ENCODE assay signal across 30 cellular contexts in the genomic region with DNA sequence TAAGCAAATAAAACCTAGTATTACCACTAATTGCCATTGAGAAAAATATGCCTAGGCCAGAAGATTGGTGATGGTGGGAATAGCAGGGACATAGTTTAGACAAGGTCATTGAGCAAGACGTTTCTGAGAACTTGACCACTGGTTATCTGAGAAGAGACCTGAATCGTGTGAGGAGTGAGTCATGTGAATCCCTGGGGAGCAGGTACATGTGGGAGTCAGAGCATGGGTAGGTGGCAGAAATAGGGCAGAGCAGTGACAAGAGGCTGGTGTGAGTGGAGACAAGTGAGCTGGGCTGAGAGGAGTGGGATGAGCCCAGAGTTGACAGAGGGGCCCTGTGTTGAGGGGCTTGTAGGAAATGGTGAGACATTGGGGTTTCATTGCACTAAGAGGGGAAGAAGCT. TPM values are rescaled to one million over a fixed set of nuclear protein-coding genes. Genes with fewer than 3 reads are reported as not detected.
DNase-seq lines count a peak whose midpoint lies in the region; ATAC-seq, FAIRE-seq and TF ChIP-seq lines count a peak whose summit lies in the region.
"Had no signal": no experiment of that assay in that cellular context is flagged by ENCODE, and none has a peak within 500 bp of the region (broad histone marks: within the 10 kb centered on the region; RNA-seq: fewer than 3 reads in every experiment).

No MANE protein-coding gene starts in this region.

- TF ChIP-seq EP300 in HepG2 (IDR thresholded peaks at IDR 0.05; ENCODE audit: low read depth in 2 of 2, low read length in 2 of 2) = no peak
- TF ChIP-seq EP300 in HepG2 (CRISPR knock-in tag; IDR thresholded peaks at IDR 0.05; ENCODE audit: borderline replicate concordance) = no peak
- no peak for TF ChIP-seq EP300 in K562 (IDR thresholded peaks at IDR 0.05; ENCODE audit: low read length)

- peaks cover 0 to 1% of the 10 kb centered on the region in 2 experiments; a peak in 3 of 5 replicates for H3K36me3 ChIP-seq in HepG2 (replicated peaks in 1 of 2; ENCODE audit: control insufficient read depth in 1 of 2, insufficient read depth in 2 of 2, low read length in 2 of 2)
- H3K36me3 ChIP-seq in right lobe of liver = peaks cover 0 to 16% (median 11%) of the 10 kb centered on the region in 4 donors
- peaks cover 12% of the 10 kb centered on the region; the same call in 1 of the 3 replicates for H3K36me3 ChIP-seq in K562 (ENCODE audit: control insufficient read depth, insufficient read depth, low read length)
- H3K36me3 ChIP-seq: uterus had no signal

- CTCF ChIA-PET in HepG2 (lab: Yijun Ruan, JAX; ENCODE audit: low intra/inter-chr PET ratio, low total read pairs) = no interaction called here
- CTCF ChIA-PET in K562 (lab: Yijun Ruan, JAX; ENCODE audit: low intra/inter-chr PET ratio) = no interaction called here
- CTCF ChIA-PET in RWPE1 (lab: Yijun Ruan, JAX) = no interaction called here

- no peak for TF ChIP-seq RAD21 in HepG2 (CRISPR knock-in tag; IDR thresholded peaks at IDR 0.05)
- TF ChIP-seq RAD21 in K562 (CRISPR knock-in tag; conservative IDR thresholded peaks at IDR 0.05 in 1 of 2, IDR thresholded peaks at IDR 0.05 in 1 of 2) = no peak

- TF ChIP-seq CTCF in HepG2 (CRISPR knock-in tag; IDR thresholded peaks at IDR 0.05) (no peak), right lobe of liver (IDR thresholded peaks at IDR 0.05) (no peak), K562 (IDR thresholded peaks at IDR 0.05 in 2 of 3, conservative IDR thresholded peaks at IDR 0.05 in 1 of 3; ENCODE audit: insufficient read depth in 2 of 3, low read depth in 1 of 3, low read length in 3 of 3) (no peak), RWPE1 (conservative IDR thresholded peaks at IDR 0.05; ENCODE audit: low read depth) (no peak)

- DNase-seq in HepG2 (ENCODE audit: low spot score) = no peak
- no peak for DNase-seq in right lobe of liver
- peak in 1 of 4 experiments; percentile 28 for DNase-seq in K562 (ENCODE audit: extremely low read depth in 1 of 4, low spot score in 3 of 4)
- DNase-seq in left colon = no peak
- DNase-seq in NCI-H1694 (lab: John Stamatoyannopoulos, UW) = no peak
- DNase-seq in midbrain (lab: John Stamatoyannopoulos, UW) = no peak
- no peak for DNase-seq in RWPE1 (ENCODE audit: low spot score)
- DNase-seq: activated CD4-positive, alpha-beta memory T cell treated with anti-CD3 and anti-CD28 coated beads, Interleukin-2, amount 10 ng/mL, durations not matched to agents 7 days and 5 days; activated CD4-positive, CD25-positive, alpha-beta regulatory T cell treated with anti-CD3 and anti-CD28 coated beads, Interleukin-2, amount 50 U/mL, for 72 hours; activated CD8-positive, alpha-beta memory T cell treated with anti-CD3 and anti-CD28 coated beads, Interleukin-2, amount 50 U/mL, for 48 hours; activated naive CD4-positive, alpha-beta T cell treated with Interleukin-2 at 50 U/mL for 16 hours; body of pancreas; GOT3; hypothalamus; KG1; NCI-H1417 treated with DMSO at 0.1 percent for 48 hours; NCI-H82; right cardiac atrium; spleen; stimulated activated CD4-positive, alpha-beta T cell treated with anti-CD3 and anti-CD28 coated beads, Interleukin-2, amount 100 ng/mL, for 24 hours; stomach; uterus had no signal

- H3K79me2 ChIP-seq in HepG2 (ENCODE audit: insufficient read depth, low read length) (no peaks in the 10 kb centered on the region), K562 (ENCODE audit: control insufficient read depth, insufficient read depth, low read length) (no peaks in the 10 kb centered on the region)

- H4K20me1 ChIP-seq in HepG2 (ENCODE audit: insufficient read depth, low read length) (peaks cover 2% of the 10 kb centered on the region; the same call in 1 of the 2 replicates), K562 (replicated peaks; ENCODE audit: control insufficient read depth, insufficient read depth, low read length) (no peaks in the 10 kb centered on the region)

- TF ChIP-seq POLR2A in HepG2 (IDR thresholded peaks at IDR 0.05; ENCODE audit: insufficient read depth in 1 of 2, low read depth in 2 of 2, low read length in 2 of 2) (no peak), right lobe of liver (IDR thresholded peaks at IDR 0.05) (no peak), K562 (conservative IDR thresholded peaks at IDR 0.05) (no peak)

- no peaks in the 10 kb centered on the region for H3K9me1 ChIP-seq in K562 (ENCODE audit: control insufficient read depth, insufficient read depth, low read length)

- H3K9ac ChIP-seq in HepG2 (ENCODE audit: insufficient read depth, low read depth, low read length) (no peak overlapping the region), K562 (ENCODE audit: insufficient read depth in 1 of 2, low read depth in 2 of 2, low read length in 2 of 2) (no peak overlapping the region; a peak in 1 of 4 replicates)

- ATAC-seq in HepG2 = no peak
- no peak for ATAC-seq in right lobe of liver
- no peak for ATAC-seq in K562
- ATAC-seq in left colon = peak; percentile 11
- no peak for ATAC-seq in GM18873 (IDR thresholded peaks at IDR 0.05; ENCODE audit: low FRiP score, unreplicated experiment)
- ATAC-seq: A549, body of pancreas, left lobe of liver had no signal

- intact Hi-C loops in HepG2 (cut with micrococcal nuclease; ENCODE audit: unreplicated experiment) = no loop called here
- intact Hi-C loops in right lobe of liver (cut with DNase I) = no loop called here
- intact Hi-C loops in K562 (cut with micrococcal nuclease) = no loop called here
- intact Hi-C loops in left colon (cut with DNase I, micrococcal nuclease) = no loop called here

- no peak for FAIRE-seq in HepG2 (lab: Jason Lieb, UNC)
- no peak for FAIRE-seq in K562 (lab: Jason Lieb, UNC)
- FAIRE-seq: A549, D721Med, GM18507, HTR-8/SVneo, TTC549 had no signal

- no peaks in the 10 kb centered on the region for H3K27me3 ChIP-seq in HepG2 (ENCODE audit: control insufficient read depth in 1 of 2, insufficient read depth in 2 of 2, low read length in 2 of 2)
- no peaks in the 10 kb centered on the region for H3K27me3 ChIP-seq in right lobe of liver
- H3K27me3 ChIP-seq in K562 (ENCODE audit: control insufficient read depth in 2 of 2, insufficient read depth in 2 of 2, low read length in 2 of 2) = peaks cover 0 to 14% of the 10 kb centered on the region in 2 experiments; a peak in 2 of 5 replicates
- H3K27me3 ChIP-seq: body of pancreas, spleen, stomach, uterus had no signal

- 32% methylated on average over 2 of the region's 2 CpGs for WGBS in HepG2 (ENCODE audit: low lambda C conversion rate)
- WGBS in right lobe of liver (ENCODE audit: insufficient coverage, low coverage, low lambda C conversion rate, missing lambda C conversion rate) = 28% methylated on average over 2 of the region's 2 CpGs
- WGBS in K562 (ENCODE audit: insufficient coverage, low coverage, missing lambda C conversion rate) = 2% methylated on average over 2 of the region's 2 CpGs

- H2AFZ ChIP-seq in HepG2 (ENCODE audit: low read length) (no peak overlapping the region), K562 (ENCODE audit: low read depth, low read length) (no peak overlapping the region)

- H3K4me2 ChIP-seq in HepG2 (ENCODE audit: low read depth, low read length) (no peak overlapping the region), K562 (ENCODE audit: insufficient read depth, low read length) (no peak overlapping the region)
- H3K4me2 ChIP-seq: A549 had no signal

- no peak overlapping the region for H3K27ac ChIP-seq in HepG2 (ENCODE audit: extremely low read length, insufficient read depth, low read length)
- no peak overlapping the region for H3K27ac ChIP-seq in right lobe of liver
- H3K27ac ChIP-seq in K562 (ENCODE audit: extremely low read depth, low read depth, low read length) = no peak overlapping the region
- H3K27ac ChIP-seq in RWPE1 = no peak overlapping the region
- H3K27ac ChIP-seq: A549, body of pancreas, SK-N-MC, spleen, stomach, uterus had no signal

- in situ Hi-C loops in HepG2 (cut with HindIII; ENCODE audit: extremely low pct_ligation_motif_present, low pct_unique_long_range_greater_than_20kb) (no loop called here), K562 (cut with MboI) (no loop called here)

- no TSS peak for BruUV-seq in HepG2 (replicated peaks; lab: Mats Ljungman, UMichigan)
- BruUV-seq in K562 (replicated peaks; lab: Mats Ljungman, UMichigan) = no TSS peak

- no peaks in the 10 kb centered on the region for H3K9me3 ChIP-seq in HepG2 (ENCODE audit: low read length)
- H3K9me3 ChIP-seq in right lobe of liver = no peaks in the 10 kb centered on the region
- H3K9me3 ChIP-seq in K562 (replicated peaks; ENCODE audit: control insufficient read depth, insufficient read depth, low read depth, low read length) = no peaks in the 10 kb centered on the region
- H3K9me3 ChIP-seq: A549, body of pancreas, stomach, uterus had no signal

- POLR2A ChIA-PET in HepG2 (lab: Yijun Ruan, JAX) = no interaction called here
- POLR2A ChIA-PET in K562 (lab: Yijun Ruan, JAX) = interaction anchor here (0.8 kb wide), 1 partner anchor 12 kb away, joined by 3 read pairs; no protein-coding TSS in a partner anchor
- POLR2A ChIA-PET in RWPE1 (lab: Yijun Ruan, JAX; ENCODE audit: low non-redundant PET) = no interaction called here

- no peak overlapping the region for H3K4me3 ChIP-seq in HepG2 (replicated peaks in 1 of 3; ENCODE audit: insufficient read depth in 1 of 3, low read depth in 2 of 3, low read length in 3 of 3)
- no peak overlapping the region for H3K4me3 ChIP-seq in right lobe of liver
- no peak overlapping the region for H3K4me3 ChIP-seq in K562
- H3K4me3 ChIP-seq: A549, body of pancreas, SK-N-MC, spleen, stomach, uterus had no signal

- peaks cover 2% of the 10 kb centered on the region for H3K4me1 ChIP-seq in HepG2 (ENCODE audit: insufficient read depth, low read length)
- no peaks in the 10 kb centered on the region for H3K4me1 ChIP-seq in right lobe of liver
- H3K4me1 ChIP-seq in K562 (replicated peaks in 1 of 2; ENCODE audit: control insufficient read depth in 2 of 2, insufficient read depth in 2 of 2, low read length in 2 of 2) = peaks cover 0 to 5% of the 10 kb centered on the region in 2 experiments; a peak in 3 of 5 replicates
- H3K4me1 ChIP-seq: A549, body of pancreas, uterus had no signal

RNA-seq across cellular contexts. Expression of gene MICA, which starts 16.4 kb away (rescaled TPM):
- 20.5 and 38.1 TPM in 2 replicates for total RNA-seq in HepG2 (2016; rRNA removed; fragmentation: Illumina TruSeq; extraction: Trizol)
- total RNA-seq in HepG2 (2016; cell fraction: cytosol; rRNA removed; fragmentation: Illumina TruSeq; extraction: Trizol; ENCODE audit: low read depth) = 12.0 and 12.9 TPM in 2 replicates
- 20.8 and 39.1 TPM in 2 replicates for total RNA-seq in HepG2 (2016; cell fraction: insoluble cytoplasmic fraction; rRNA removed; fragmentation: Illumina TruSeq; extraction: Trizol)
- total RNA-seq in HepG2 (2016; cell fraction: membrane; rRNA removed; fragmentation: Illumina TruSeq; extraction: Trizol) = 19.5 and 19.6 TPM in 2 replicates
- total RNA-seq in HepG2 (2016; cell fraction: nucleus; rRNA removed; fragmentation: Illumina TruSeq; extraction: Trizol) = 32.4 and 40.0 TPM in 2 replicates
- polyA plus RNA-seq in HepG2 (2011; rRNA removed) = 21.6 and 29.3 TPM in 2 replicates
- polyA plus RNA-seq in HepG2 (2011; cell fraction: cytosol; rRNA removed) = 28.9 and 34.6 TPM in 2 replicates
- polyA plus RNA-seq in HepG2 (2011; cell fraction: nucleus; rRNA removed) = 28.9 and 39.2 TPM in 2 replicates
- 19.3 and 38.6 TPM in 2 replicates for polyA plus RNA-seq in HepG2 (2012)
- 9.5 TPM in 2 replicates for polyA plus RNA-seq in HepG2 (2016; cell fraction: cytosol; fragmentation: Illumina TruSeq; extraction: Trizol; ENCODE audit: low read depth)
- 17.8 and 18.4 TPM in 2 replicates for polyA plus RNA-seq in HepG2 (2016; cell fraction: insoluble cytoplasmic fraction; fragmentation: Illumina TruSeq; extraction: Trizol; ENCODE audit: low read depth)
- polyA plus RNA-seq in HepG2 (2016; cell fraction: membrane; fragmentation: Illumina TruSeq; extraction: Trizol; ENCODE audit: low read depth) = 13.7 and 14.7 TPM in 2 replicates
- polyA plus RNA-seq in HepG2 (2016; cell fraction: nucleus; fragmentation: Illumina TruSeq; extraction: Trizol; ENCODE audit: insufficient read depth, low read depth) = 58.2 and 58.4 TPM in 2 replicates
- 22.9 and 58.3 TPM in 2 replicates for polyA minus RNA-seq in HepG2 (2011; rRNA and poly(A)+ RNA removed; ENCODE audit: low replicate concordance)
- polyA minus RNA-seq in HepG2 (2011; cell fraction: cytosol; rRNA and poly(A)+ RNA removed) = 11.5 and 17.3 TPM in 2 replicates
- 10.6 and 18.5 TPM in 2 replicates for polyA minus RNA-seq in HepG2 (2011; cell fraction: nucleus; rRNA and poly(A)+ RNA removed)
- total RNA-seq in right lobe of liver = 10 to 100 TPM in 1 of 6 experiments, 1 to 10 TPM in 5; 2.5 to 10.9 (median 6.1) TPM
- 35.0 and 75.6 TPM in 2 replicates for total RNA-seq in K562 (2011; cell fraction: chromatin; rRNA removed; ENCODE audit: low replicate concordance)
- 77.2 and 77.4 TPM in 2 replicates for total RNA-seq in K562 (2011; cell fraction: nucleolus; rRNA removed)
- 59.2 and 67.5 TPM in 2 replicates for total RNA-seq in K562 (2011; cell fraction: nucleoplasm; rRNA removed)
- total RNA-seq in K562 (2014; rRNA removed) = 22.0 and 25.4 TPM in 2 replicates
- 13.6 and 16.1 TPM in 2 replicates for total RNA-seq in K562 (2014; rRNA removed; fragmentation: Illumina TruSeq; extraction: Trizol)
- 16.1 and 16.7 TPM in 2 replicates for total RNA-seq in K562 (2015; rRNA removed; fragmentation: Illumina TruSeq; extraction: Trizol)
- total RNA-seq in K562 (2021) = 11.4 and 11.8 TPM in 2 replicates
- 24.6 and 32.7 TPM in 2 replicates for polyA plus RNA-seq in K562 (2011; rRNA removed)
- 27.7 and 40.0 TPM in 2 replicates for polyA plus RNA-seq in K562 (2011; cell fraction: cytosol; rRNA removed)
- polyA plus RNA-seq in K562 (2011; cell fraction: nucleus; rRNA removed) = 50.2 and 51.7 TPM in 2 replicates
- 14.4 and 20.5 TPM in 2 replicates for polyA plus RNA-seq in K562 (2012)
- polyA plus RNA-seq in K562 (2014; fragmentation: Illumina TruSeq; extraction: Trizol) = 19.5 and 19.6 TPM in 2 replicates
- 10 to 100 TPM; 13.5 to 18.0 TPM for polyA plus RNA-seq in K562 (2014; fragmentation: Nextera tagmentation; extraction: Ambion mirVana)
- 15.3 and 20.2 TPM in 2 replicates for polyA plus RNA-seq in K562 (2014; rRNA removed)
- 26.3 and 28.2 TPM in 2 replicates for polyA minus RNA-seq in K562 (2011; rRNA and poly(A)+ RNA removed)
- polyA minus RNA-seq in K562 (2011; cell fraction: cytosol; rRNA and poly(A)+ RNA removed) = 12.5 and 16.1 TPM in 2 replicates
- polyA minus RNA-seq in K562 (2011; cell fraction: nucleus; rRNA and poly(A)+ RNA removed) = 8.2 and 14.7 TPM in 2 replicates
- total RNA-seq in left colon = 10 to 100 TPM; 18.5 to 23.7 TPM

Comparison
In these comparisons a context has a peak if more than half of its experiments do, and no peak if none do; other contexts are left out.
1. Of the 241 proteins assayed by ChIP-seq in both HepG2 and K562: peak only in HepG2: POLR2AphosphoS5, POLR2G and RBM22; only in K562: CEBPB, EHMT2, ELF4, FOSL1, HBP1, JUND and 1 more; in both: none; in neither: 231.